Comparison of ENCODE assay signal across 20 cellular contexts in the genomic region with DNA sequence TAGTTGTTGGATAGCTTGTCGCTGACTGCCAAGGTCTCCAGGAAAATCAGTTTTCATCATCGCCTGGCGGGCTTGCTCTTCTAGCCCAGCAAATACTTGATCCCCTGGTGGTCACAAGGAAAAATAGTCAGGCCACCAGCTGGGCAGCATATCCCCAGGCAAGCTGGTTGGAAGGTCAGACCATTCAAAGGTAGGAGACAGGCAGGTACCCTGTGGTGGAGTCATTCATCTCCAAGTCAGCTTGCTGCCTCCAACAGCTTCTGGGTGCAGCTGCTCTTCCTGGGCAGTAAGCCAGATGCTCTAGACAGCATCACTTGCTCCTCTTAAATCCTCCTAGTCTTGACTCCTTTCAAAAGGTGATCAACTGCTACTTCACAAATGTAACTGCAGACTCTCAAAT. TPM values are rescaled to one million over a fixed set of nuclear protein-coding genes. Genes with fewer than 3 reads are reported as not detected.
DNase-seq lines count a peak whose midpoint lies in the region; ATAC-seq lines count a peak whose summit lies in the region.
"Had no signal": no experiment of that assay in that cellular context is flagged by ENCODE, and none has a peak within 500 bp of the region (broad histone marks: within the 10 kb centered on the region; RNA-seq: fewer than 3 reads in every experiment).

No MANE protein-coding gene starts in this region.

- DNase-seq in NCI-H1105 treated with DMSO at 0.1 percent for 48 hours (lab: John Stamatoyannopoulos, UW) (peak; percentile 23), NCI-H1105 (lab: John Stamatoyannopoulos, UW) (no peak), NCI-H1092 treated with DMSO at 0.1 percent for 48 hours (lab: John Stamatoyannopoulos, UW) (peak; percentile 59), SJCRH30 (peak; percentile 11 to 29), middle frontal gyrus (ENCODE audit: extremely low spot score, low spot score) (peak; percentile 15)
- DNase-seq in effector memory CD8-positive, alpha-beta T cell = no peak
- DNase-seq in activated naive CD4-positive, alpha-beta T cell treated with Interleukin-2 at 50 U/mL for 16 hours = no peak
- DNase-seq: DND-41; foreskin melanocyte; left colon; NCI-H2029 treated with DMSO at 0.1 percent for 48 hours; retina; stimulated activated naive CD4-positive, alpha-beta T cell treated with Interleukin-2 at 50 U/mL for 16 hours; transverse colon had no signal

- H3K27me3 Mint-ChIP-seq in effector memory CD8-positive, alpha-beta T cell = no peaks in the 10 kb centered on the region
- H3K27me3 Mint-ChIP-seq: central memory CD8-positive, alpha-beta T cell had no signal

- H3K4me3 ChIP-seq in SJCRH30 = no peak overlapping the region
- H3K4me3 ChIP-seq: BLaER1 treated with 17β-estradiol and CSF1 and Interleukin-3, amounts not matched to agents 10 nM and 100 nM; transverse colon had no signal

- no peak for ATAC-seq in HG03457 (IDR thresholded peaks at IDR 0.05; ENCODE audit: unreplicated experiment)
- no peak for ATAC-seq in effector memory CD8-positive, alpha-beta T cell (replicated peaks)
- ATAC-seq: activated CD4-positive, CD25-positive, alpha-beta regulatory T cell treated with anti-CD3 and anti-CD28 coated beads, Interleukin-2, amount 50 U/mL, for 24 hours; left colon had no signal

- no peaks in the 10 kb centered on the region for H3K9me3 Mint-ChIP-seq in effector memory CD8-positive, alpha-beta T cell
- H3K9me3 Mint-ChIP-seq: central memory CD8-positive, alpha-beta T cell; mesothelial cell of epicardium; T-helper 1 cell treated with Interleukin-12 subunit alpha and Interleukin-12 subunit beta and Interleukin-4 antibody, amounts not matched to agents 30 μg/mL and 1 μg/mL, for 36 hours had no signal

- H3K4me1 Mint-ChIP-seq in effector memory CD8-positive, alpha-beta T cell (ENCODE audit: low read depth in 2 of 2) = peaks cover 1 to 17% of the 10 kb centered on the region in 2 donors
- H3K4me1 Mint-ChIP-seq: mesothelial cell of epicardium had no signal

- no peaks in the 10 kb centered on the region for H3K4me1 ChIP-seq in SJCRH30
- H3K4me1 ChIP-seq: transverse colon had no signal

- H3K9me3 ChIP-seq in SJCRH30 (replicated peaks) = no peaks in the 10 kb centered on the region
- H3K9me3 ChIP-seq: BLaER1 treated with 17β-estradiol and CSF1 and Interleukin-3, amounts not matched to agents 10 nM and 100 nM; transverse colon had no signal

- no peaks in the 10 kb centered on the region for H3K36me3 ChIP-seq in SJCRH30

- H3K27ac Mint-ChIP-seq in effector memory CD8-positive, alpha-beta T cell = no peak overlapping the region
- H3K27ac Mint-ChIP-seq: mesothelial cell of epicardium; T-helper 1 cell treated with Interleukin-12 subunit alpha and Interleukin-12 subunit beta and Interleukin-4 antibody, amounts not matched to agents 30 μg/mL and 1 μg/mL, for 36 hours had no signal

- H3K36me3 Mint-ChIP-seq in effector memory CD8-positive, alpha-beta T cell (ENCODE audit: insufficient read depth) = peaks cover 15% of the 10 kb centered on the region

- H3K27ac ChIP-seq in SJCRH30 = no peak overlapping the region
- H3K27ac ChIP-seq: BLaER1 treated with 17β-estradiol and CSF1 and Interleukin-3, amounts not matched to agents 10 nM and 100 nM; transverse colon had no signal

- H3K4me3 Mint-ChIP-seq in effector memory CD8-positive, alpha-beta T cell = no peak overlapping the region
- H3K4me3 Mint-ChIP-seq: central memory CD8-positive, alpha-beta T cell; mesothelial cell of epicardium; T-helper 1 cell treated with Interleukin-12 subunit alpha and Interleukin-12 subunit beta and Interleukin-4 antibody, amounts not matched to agents 30 μg/mL and 1 μg/mL, for 36 hours had no signal

- H3K27me3 ChIP-seq in SJCRH30 = no peaks in the 10 kb centered on the region
- H3K27me3 ChIP-seq: BLaER1 treated with 17β-estradiol and CSF1 and Interleukin-3, amounts not matched to agents 10 nM and 100 nM; transverse colon had no signal

RNA-seq across cellular contexts. Expression of a gene that starts 16.0 kb away (rescaled TPM):
- total RNA-seq in SJCRH30 (2014; rRNA removed; shearing (Covaris generic)) = 6.0 and 7.5 TPM in 2 replicates

RNA-seq across cellular contexts. Expression of a gene that starts 22.2 kb away (rescaled TPM):
- total RNA-seq in SJCRH30 (2014; rRNA removed; shearing (Covaris generic)) = 13.9 and 15.3 TPM in 2 replicates

RNA-seq across cellular contexts. Expression of a gene that starts 27.4 kb away (rescaled TPM):
- 179 and 184 TPM in 2 replicates for total RNA-seq in SJCRH30 (2014; rRNA removed; shearing (Covaris generic))

RNA-seq across cellular contexts. Expression of a gene that starts 59.3 kb away (rescaled TPM):
- 40.9 and 46.3 TPM in 2 replicates for total RNA-seq in SJCRH30 (2014; rRNA removed; shearing (Covaris generic))

Comparison
In these comparisons a context has a peak if more than half of its experiments do, and no peak if none do; other contexts are left out.
1. DNase-seq: peak in NCI-H1105 treated with DMSO at 0.1 percent for 48 hours (single experiment), NCI-H1092 treated with DMSO at 0.1 percent for 48 hours (single experiment), SJCRH30 (2 of 2) and middle frontal gyrus (single experiment); none in NCI-H1105 (single experiment), effector memory CD8-positive, alpha-beta T cell (0 of 3) and activated naive CD4-positive, alpha-beta T cell treated with Interleukin-2 at 50 U/mL for 16 hours (single experiment).